2 cellular contexts compared by ENCODE assay signal in genomic region chr12:104172564-104172935, GRCh38.
TF ChIP-seq lines count a peak whose summit lies in the region.

No MANE protein-coding gene starts in this region.

TF ChIP-seq in GM23338, 12 proteins besides CTCF, POLR2A, EP300 and RAD21:
- no peak for TF ChIP-seq ETS1 (IDR thresholded peaks at IDR 0.05)
- no peak for TF ChIP-seq POLR2AphosphoS5 (IDR thresholded peaks at IDR 0.05; ENCODE audit: low read depth)
- no peak for TF ChIP-seq NANOG (IDR thresholded peaks at IDR 0.05; ENCODE audit: borderline replicate concordance)
- TF ChIP-seq ZNF462 (CRISPR knock-in tag; IDR thresholded peaks at IDR 0.05): no peak
- TF ChIP-seq ZNF331 (CRISPR knock-in tag; IDR thresholded peaks at IDR 0.05; ENCODE audit: low read depth): no peak
- no peak for TF ChIP-seq ZNF114 (CRISPR knock-in tag; IDR thresholded peaks at IDR 0.05)
- TF ChIP-seq REST (IDR thresholded peaks at IDR 0.05; ENCODE audit: unreplicated experiment): no peak
- no peak for TF ChIP-seq EZH2 (IDR thresholded peaks at IDR 0.05; ENCODE audit: low read depth, unreplicated experiment)
- TF ChIP-seq STAT1 (IDR thresholded peaks at IDR 0.05; ENCODE audit: unreplicated experiment): no peak
- no peak for TF ChIP-seq CREB1 (CRISPR knock-in tag; IDR thresholded peaks at IDR 0.05; ENCODE audit: low read depth)
- TF ChIP-seq EZH2phosphoT487 (IDR thresholded peaks at IDR 0.05; ENCODE audit: unreplicated experiment): no peak
- TF ChIP-seq JUNB (IDR thresholded peaks at IDR 0.05; ENCODE audit: unreplicated experiment): no peak

TF ChIP-seq in H1, 55 proteins besides CTCF, POLR2A, EP300 and RAD21:
- TF ChIP-seq RFX5 (IDR thresholded peaks at IDR 0.05; ENCODE audit: borderline replicate concordance, low read depth, low read length) (no peak), ATF2 (IDR thresholded peaks at IDR 0.05; ENCODE audit: low read length) (no peak), KDM4A (IDR thresholded peaks at IDR 0.05; ENCODE audit: low read depth, low read length, severe bottlenecking) (no peak), NANOG (IDR thresholded peaks at IDR 0.05; ENCODE audit: insufficient read depth, low read depth, low read length, poor library complexity, severe bottlenecking) (no peak), E2F6 (IDR thresholded peaks at IDR 0.05) (no peak), SRF (IDR thresholded peaks at IDR 0.05; ENCODE audit: low read depth, low read length) (no peak), SUZ12 (IDR thresholded peaks at IDR 0.05; ENCODE audit: low read length) (no peak), SP4 (IDR thresholded peaks at IDR 0.05; ENCODE audit: low read length) (no peak), ATF3 (IDR thresholded peaks at IDR 0.05; ENCODE audit: insufficient read depth, low read depth, low read length) (no peak), NRF1 (IDR thresholded peaks at IDR 0.05; ENCODE audit: low read depth, low read length) (no peak), SIX5 (IDR thresholded peaks at IDR 0.05; ENCODE audit: low read depth, low read length) (no peak), SP2 (IDR thresholded peaks at IDR 0.05; ENCODE audit: low read length) (no peak), TEAD4 (IDR thresholded peaks at IDR 0.05; ENCODE audit: low read depth, low read length) (no peak), HDAC2 (IDR thresholded peaks at IDR 0.05; ENCODE audit: borderline replicate concordance in 1 of 2, low read depth in 2 of 2, low read length in 2 of 2) (no peak), GTF2F1 (IDR thresholded peaks at IDR 0.05; ENCODE audit: borderline replicate concordance, low read depth, low read length) (no peak), TBP (IDR thresholded peaks at IDR 0.05; ENCODE audit: low read depth, low read length) (no peak), YY1 (IDR thresholded peaks at IDR 0.05; ENCODE audit: low read depth, low read length) (no peak), MAFK (IDR thresholded peaks at IDR 0.05; ENCODE audit: low read depth, low read length) (no peak)
